Comparison of ENCODE assay signal across 12 cellular contexts in genomic region chr6:154414021-154414813, GRCh38. TPM values are rescaled to one million over a fixed set of nuclear protein-coding genes. Genes with fewer than 3 reads are reported as not detected.
DNase-seq lines count a peak whose midpoint lies in the region; ATAC-seq, FAIRE-seq and TF ChIP-seq lines count a peak whose summit lies in the region.
"Had no signal": no experiment of that assay in that cellular context is flagged by ENCODE, and none has a peak within 500 bp of the region (broad histone marks: within the 10 kb centered on the region; RNA-seq: fewer than 3 reads in every experiment).

No MANE protein-coding gene starts in this region.

- no peaks in the 10 kb centered on the region for H3K27me3 ChIP-seq in HepG2 (ENCODE audit: control insufficient read depth in 1 of 2, insufficient read depth in 2 of 2, low read length in 2 of 2)
- no peaks in the 10 kb centered on the region for H3K27me3 ChIP-seq in HAP-1 (ENCODE audit: low read depth)
- H3K27me3 ChIP-seq: upper lobe of left lung had no signal

- H3K4me3 Mint-ChIP-seq in natural killer cell = no peak overlapping the region
- H3K4me3 Mint-ChIP-seq: activated B cell treated with CpG ODN at 0.5 μM for 24 hours; activated naive CD8-positive, alpha-beta T cell had no signal

- CTCF ChIA-PET in HepG2 (lab: Yijun Ruan, JAX; ENCODE audit: low intra/inter-chr PET ratio, low total read pairs) = no interaction called here

- no peak for TF ChIP-seq CTCF in HepG2 (CRISPR knock-in tag; IDR thresholded peaks at IDR 0.05)
- no peak for TF ChIP-seq CTCF in GM10266 (IDR thresholded peaks at IDR 0.05; ENCODE audit: control insufficient read depth, insufficient read depth, low read depth, missing control alignments)
- no peak for TF ChIP-seq CTCF in omental fat pad (IDR thresholded peaks at IDR 0.05)
- no peak for TF ChIP-seq CTCF in natural killer cell (IDR thresholded peaks at IDR 0.05)

- TF ChIP-seq RAD21 in HepG2 (CRISPR knock-in tag; IDR thresholded peaks at IDR 0.05) = no peak

- H3K4me3 ChIP-seq in HepG2 (replicated peaks in 1 of 3; ENCODE audit: insufficient read depth in 1 of 3, low read depth in 2 of 3, low read length in 3 of 3) (no peak overlapping the region), HAP-1 (no peak overlapping the region)
- H3K4me3 ChIP-seq: upper lobe of left lung had no signal

- H3K4me2 ChIP-seq in HepG2 (ENCODE audit: low read depth, low read length) = no peak overlapping the region

- H3K36me3 ChIP-seq in HepG2 (replicated peaks in 1 of 2; ENCODE audit: control insufficient read depth in 1 of 2, insufficient read depth in 2 of 2, low read length in 2 of 2) = peaks cover 26 to 82% of the 10 kb centered on the region in 2 experiments
- peaks cover 12% of the 10 kb centered on the region for H3K36me3 ChIP-seq in HAP-1 (replicated peaks)

- H3K4me1 Mint-ChIP-seq in natural killer cell = no peaks in the 10 kb centered on the region
- H3K4me1 Mint-ChIP-seq: activated B cell treated with CpG ODN at 0.5 μM for 24 hours had no signal

- TF ChIP-seq EP300 in HepG2 (IDR thresholded peaks at IDR 0.05; ENCODE audit: low read depth in 2 of 2, low read length in 2 of 2) (peak in 1 of 2 experiments; percentile 67; a peak in 2 of 4 replicates), HepG2 (CRISPR knock-in tag; IDR thresholded peaks at IDR 0.05; ENCODE audit: borderline replicate concordance) (peak; percentile 42; the same call in 1 of the 2 replicates)

- H3K9ac ChIP-seq in HepG2 (ENCODE audit: insufficient read depth, low read depth, low read length) = no peak overlapping the region

- no TSS peak for BruUV-seq in HepG2 (replicated peaks; lab: Mats Ljungman, UMichigan)

- no peaks in the 10 kb centered on the region for H3K36me3 Mint-ChIP-seq in natural killer cell
- H3K36me3 Mint-ChIP-seq: activated naive CD8-positive, alpha-beta T cell had no signal

- no peak overlapping the region for H2AFZ ChIP-seq in HepG2 (ENCODE audit: low read length)

- POLR2A ChIA-PET in HepG2 (lab: Yijun Ruan, JAX) = interaction anchor here (1.0 to 2.0 kb wide), 8 partner anchors 9 to 97 kb away, joined by 3 to 9 read pairs (median 6); partner anchors contain the start of gene CNKSR3

- peak; percentile 84 for ATAC-seq in GM18907 (IDR thresholded peaks at IDR 0.05; ENCODE audit: unreplicated experiment)
- peak; percentile 60 for ATAC-seq in HG03196 (IDR thresholded peaks at IDR 0.05; ENCODE audit: unreplicated experiment)
- ATAC-seq in HepG2 = peak; percentile 84
- ATAC-seq in omental fat pad (ENCODE audit: low FRiP score) = no peak
- no peak for ATAC-seq in natural killer cell

- H3K9me3 ChIP-seq in HepG2 (ENCODE audit: low read length) (no peaks in the 10 kb centered on the region), HAP-1 (no peaks in the 10 kb centered on the region)
- H3K9me3 ChIP-seq: upper lobe of left lung had no signal

- peak; percentile 43 for FAIRE-seq in HepG2 (lab: Jason Lieb, UNC)

- H3K4me1 ChIP-seq in HepG2 (ENCODE audit: insufficient read depth, low read length) (peaks cover 33% of the 10 kb centered on the region), HAP-1 (peaks cover 14% of the 10 kb centered on the region)

- TF ChIP-seq POLR2A in HepG2 (IDR thresholded peaks at IDR 0.05; ENCODE audit: insufficient read depth in 1 of 2, low read depth in 2 of 2, low read length in 2 of 2) = no peak

- 66% methylated on average over 8 of the region's 8 CpGs for WGBS in HepG2 (ENCODE audit: low lambda C conversion rate)

- H3K27me3 Mint-ChIP-seq in natural killer cell (ENCODE audit: low read depth in 2 of 2) = peaks cover 0 to 7% of the 10 kb centered on the region in 2 donors
- H3K27me3 Mint-ChIP-seq: activated B cell treated with CpG ODN at 0.5 μM for 24 hours; activated naive CD8-positive, alpha-beta T cell had no signal

- no peaks in the 10 kb centered on the region for H4K20me1 ChIP-seq in HepG2 (ENCODE audit: insufficient read depth, low read length)

- no peaks in the 10 kb centered on the region for H3K9me3 Mint-ChIP-seq in natural killer cell
- H3K9me3 Mint-ChIP-seq: activated B cell treated with CpG ODN at 0.5 μM for 24 hours had no signal

- in situ Hi-C loops in HepG2 (cut with HindIII; ENCODE audit: extremely low pct_ligation_motif_present, low pct_unique_long_range_greater_than_20kb) (no loop called here), HAP-1 (cut with MboI; ENCODE audit: low sequenced_read_pairs) (no loop called here)

- H3K27ac ChIP-seq in HepG2 (ENCODE audit: extremely low read length, insufficient read depth, low read length) = peak overlapping the region; percentile 33
- H3K27ac ChIP-seq: upper lobe of left lung had no signal

- DNase-seq in SIG-M5 (lab: John Stamatoyannopoulos, UW) = peak; percentile 12
- DNase-seq in HepG2 (ENCODE audit: low spot score) = peak; percentile 67
- no peak for DNase-seq in GM10266 (ENCODE audit: extremely low spot score)
- no peak for DNase-seq in HAP-1 (ENCODE audit: low spot score in 2 of 2)
- DNase-seq in omental fat pad (ENCODE audit: low spot score) = no peak
- no peak for DNase-seq in natural killer cell
- DNase-seq: activated B cell treated with CpG ODN at 0.5 μM for 24 hours; NK-92 treated with Interleukin-12 subunit alpha and Interleukin-12 subunit beta, amount 100 ng/mL, for 24 hours; upper lobe of left lung had no signal

- H3K79me2 ChIP-seq in HepG2 (ENCODE audit: insufficient read depth, low read length) = no peaks in the 10 kb centered on the region

- H3K27ac Mint-ChIP-seq in natural killer cell = no peak overlapping the region
- H3K27ac Mint-ChIP-seq: activated B cell treated with CpG ODN at 0.5 μM for 24 hours; activated naive CD8-positive, alpha-beta T cell had no signal

- intact Hi-C loops in HepG2 (cut with micrococcal nuclease; ENCODE audit: unreplicated experiment) (loop anchor here (1.0 kb wide), 1 partner anchor 96 kb away; the partner anchor contains the start of gene CNKSR3), natural killer cell (cut with micrococcal nuclease) (no loop called here)

TF ChIP-seq in HepG2, 621 proteins besides CTCF, POLR2A, EP300 and RAD21 (continues in another document):
- TF ChIP-seq ZNF839 (CRISPR knock-in tag; IDR thresholded peaks at IDR 0.05; ENCODE audit: borderline replicate concordance) (no peak), POGZ (CRISPR knock-in tag; IDR thresholded peaks at IDR 0.05) (no peak; the same call in 1 of the 2 replicates), SIN3A (IDR thresholded peaks at IDR 0.05; ENCODE audit: borderline replicate concordance, low read depth, low read length) (no peak), ZNF878 (CRISPR knock-in tag; IDR thresholded peaks at IDR 0.05) (0 out of 2 replicates have a peak, but pooled peaks have one; percentile 46), ZNF296 (CRISPR knock-in tag; conservative IDR thresholded peaks at IDR 0.05) (no peak), MBD4 (IDR thresholded peaks at IDR 0.05; ENCODE audit: borderline replicate concordance, low read length) (no peak), PCBP2 (optimal IDR thresholded peaks at IDR 0.05; ENCODE audit: low read depth, low read length, poor library complexity, severe bottlenecking) (no peak)
- TF ChIP-seq, protein P1, sequence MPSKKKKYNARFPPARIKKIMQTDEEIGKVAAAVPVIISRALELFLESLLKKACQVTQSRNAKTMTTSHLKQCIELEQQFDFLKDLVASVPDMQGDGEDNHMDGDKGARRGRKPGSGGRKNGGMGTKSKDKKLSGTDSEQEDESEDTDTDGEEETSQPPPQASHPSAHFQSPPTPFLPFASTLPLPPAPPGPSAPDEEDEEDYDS (CRISPR knock-in tag; IDR thresholded peaks at IDR 0.05) = no peak
- TF ChIP-seq, protein P2, sequence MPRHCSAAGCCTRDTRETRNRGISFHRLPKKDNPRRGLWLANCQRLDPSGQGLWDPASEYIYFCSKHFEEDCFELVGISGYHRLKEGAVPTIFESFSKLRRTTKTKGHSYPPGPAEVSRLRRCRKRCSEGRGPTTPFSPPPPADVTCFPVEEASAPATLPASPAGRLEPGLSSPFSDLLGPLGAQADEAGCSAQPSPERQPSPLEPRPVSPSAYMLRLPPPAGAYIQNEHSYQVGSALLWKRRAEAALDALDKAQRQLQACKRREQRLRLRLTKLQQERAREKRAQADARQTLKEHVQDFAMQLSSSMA (CRISPR knock-in tag; IDR thresholded peaks at IDR 0.05) = no peak
- TF ChIP-seq, protein P3, sequence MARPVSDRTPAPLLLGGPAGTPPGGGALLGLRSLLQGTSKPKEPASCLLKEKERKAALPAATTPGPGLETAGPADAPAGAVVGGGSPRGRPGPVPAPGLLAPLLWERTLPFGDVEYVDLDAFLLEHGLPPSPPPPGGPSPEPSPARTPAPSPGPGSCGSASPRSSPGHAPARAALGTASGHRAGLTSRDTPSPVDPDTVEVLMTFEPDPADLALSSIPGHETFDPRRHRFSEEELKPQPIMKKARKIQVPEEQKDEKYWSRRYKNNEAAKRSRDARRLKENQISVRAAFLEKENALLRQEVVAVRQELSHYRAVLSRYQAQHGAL (CRISPR knock-in tag; IDR thresholded peaks at IDR 0.05; ENCODE audit: not compliant biosample characterization) = no peak

RNA-seq across cellular contexts. Expression of gene IPCEF1, which starts 57.6 kb away (rescaled TPM):
- total RNA-seq in HepG2 (2016; rRNA removed; fragmentation: Illumina TruSeq; extraction: Trizol) (not detected in 2 replicates), omental fat pad (1 to 10 TPM in 3 of 4 donors, under 1 TPM in 1; 0.84 to 9.2 (median 2.7) TPM), natural killer cell (10 to 100 TPM; 31.4 to 53.2 (median 45.5) TPM)
- total RNA-seq in HepG2 (2016; cell fraction: cytosol; rRNA removed; fragmentation: Illumina TruSeq; extraction: Trizol; ENCODE audit: low read depth) = 0.62 TPM in 1 of 2 replicates, not detected in the other
- total RNA-seq in HepG2 (2016; cell fraction: insoluble cytoplasmic fraction; rRNA removed; fragmentation: Illumina TruSeq; extraction: Trizol) = 0.06 and 0.30 TPM in 2 replicates
- not detected in 2 replicates for total RNA-seq in HepG2 (2016; cell fraction: membrane; rRNA removed; fragmentation: Illumina TruSeq; extraction: Trizol)
- not detected in 2 replicates for total RNA-seq in HepG2 (2016; cell fraction: nucleus; rRNA removed; fragmentation: Illumina TruSeq; extraction: Trizol)
- 0.03 and 0.22 TPM in 2 replicates for polyA plus RNA-seq in HepG2 (2011; rRNA removed)
- 0.10 and 0.19 TPM in 2 replicates for polyA plus RNA-seq in HepG2 (2011; cell fraction: cytosol; rRNA removed)
- 0.02 and 0.23 TPM in 2 replicates for polyA plus RNA-seq in HepG2 (2011; cell fraction: nucleus; rRNA removed)
- 0.03 TPM in 1 of 2 replicates, not detected in the other for polyA plus RNA-seq in HepG2 (2012)
- not detected in 2 replicates for polyA plus RNA-seq in HepG2 (2016; cell fraction: cytosol; fragmentation: Illumina TruSeq; extraction: Trizol; ENCODE audit: low read depth)
- polyA plus RNA-seq in HepG2 (2016; cell fraction: insoluble cytoplasmic fraction; fragmentation: Illumina TruSeq; extraction: Trizol; ENCODE audit: low read depth) = not detected in 2 replicates
- polyA plus RNA-seq in HepG2 (2016; cell fraction: membrane; fragmentation: Illumina TruSeq; extraction: Trizol; ENCODE audit: low read depth) = not detected in 2 replicates
- polyA plus RNA-seq in HepG2 (2016; cell fraction: nucleus; fragmentation: Illumina TruSeq; extraction: Trizol; ENCODE audit: insufficient read depth, low read depth) = not detected in 2 replicates
- polyA minus RNA-seq in HepG2 (2011; rRNA and poly(A)+ RNA removed; ENCODE audit: low replicate concordance) = not detected in 2 replicates
- 0.20 TPM in 1 of 2 replicates, not detected in the other for polyA minus RNA-seq in HepG2 (2011; cell fraction: cytosol; rRNA and poly(A)+ RNA removed)
- 0.12 and 0.13 TPM in 2 replicates for polyA minus RNA-seq in HepG2 (2011; cell fraction: nucleus; rRNA and poly(A)+ RNA removed)

Comparison
In these comparisons a context has a peak if more than half of its experiments do, and no peak if none do; other contexts are left out.
1. ATAC-seq: peak in GM18907 (single experiment), HG03196 (single experiment) and HepG2 (single experiment); none in omental fat pad (single experiment) and natural killer cell (0 of 3).
2. DNase-seq: peak in SIG-M5 (single experiment) and HepG2 (single experiment); none in GM10266 (single experiment), HAP-1 (0 of 2), omental fat pad (single experiment) and natural killer cell (single experiment).